In genomic region chr3:158769519-158770253, GRCh38 we compare ENCODE assay signal across 14 cellular contexts. TPM values are rescaled to one million over a fixed set of nuclear protein-coding genes. Genes with fewer than 3 reads are reported as not detected.
DNase-seq lines count a peak whose midpoint lies in the region; ATAC-seq and TF ChIP-seq lines count a peak whose summit lies in the region.
"Had no signal": no experiment of that assay in that cellular context is flagged by ENCODE, and none has a peak within 500 bp of the region (broad histone marks: within the 10 kb centered on the region; RNA-seq: fewer than 3 reads in every experiment).

No MANE protein-coding gene starts in this region.

- no peak overlapping the region for H3K9ac ChIP-seq in subcutaneous abdominal adipose tissue (ENCODE audit: low read length in 5 of 5)
- H3K9ac ChIP-seq: BLaER1 treated with 17β-estradiol and CSF1 and Interleukin-3, amounts not matched to agents 10 nM and 100 nM had no signal

- no peaks in the 10 kb centered on the region for H3K36me3 Mint-ChIP-seq in HFFc6 (ENCODE audit: low read depth)

- intact Hi-C loops in lower lobe of right lung (cut with DNase I): no loop called here

- H3K27me3 ChIP-seq in lower lobe of right lung (ENCODE audit: low read depth) (no peaks in the 10 kb centered on the region), subcutaneous abdominal adipose tissue (ENCODE audit: control insufficient read depth in 5 of 5, insufficient read depth in 4 of 5, low read length in 5 of 5) (no peaks in the 10 kb centered on the region)
- H3K27me3 ChIP-seq: BLaER1 treated with 17β-estradiol and CSF1 and Interleukin-3, amounts not matched to agents 10 nM and 100 nM had no signal

- peak overlapping the region; percentile 85 for H3K4me3 Mint-ChIP-seq in HFFc6
- H3K4me3 Mint-ChIP-seq: activated T-helper 1 cell treated with anti-CD3 and anti-CD28 coated beads, Interleukin-12 subunit alpha, Interleukin-12 subunit beta, Interleukin-2, Interleukin-4 antibody, amounts not matched to agents 30 ng/mL and 10 ng/mL and 1 ng/mL, durations not matched to agents 14 hours and 24 hours and 36 hours; effector memory CD8-positive, alpha-beta T cell had no signal

- H3K27ac Mint-ChIP-seq in HFFc6: peak overlapping the region; percentile 82
- H3K27ac Mint-ChIP-seq: activated T-helper 1 cell treated with anti-CD3 and anti-CD28 coated beads, Interleukin-12 subunit alpha, Interleukin-12 subunit beta, Interleukin-2, Interleukin-4 antibody, amounts not matched to agents 30 ng/mL and 10 ng/mL and 1 ng/mL, durations not matched to agents 14 hours and 24 hours and 36 hours; effector memory CD8-positive, alpha-beta T cell had no signal

- peaks cover 31% of the 10 kb centered on the region for H3K4me1 Mint-ChIP-seq in HFFc6 (ENCODE audit: low read depth)

- peak overlapping the region; percentile 72 for H3K27ac ChIP-seq in lower lobe of right lung
- peak overlapping the region; percentile 26 for H3K27ac ChIP-seq in subcutaneous abdominal adipose tissue (ENCODE audit: low read depth, low read length)
- H3K27ac ChIP-seq: BLaER1 treated with 17β-estradiol and CSF1 and Interleukin-3, amounts not matched to agents 10 nM and 100 nM had no signal

- TF ChIP-seq CTCF in HFFc6 (IDR thresholded peaks at IDR 0.05) (no peak), choroid plexus epithelial cell (conservative IDR thresholded peaks at IDR 0.05; ENCODE audit: low read depth, low read length) (no peak), lower lobe of right lung (IDR thresholded peaks at IDR 0.05) (no peak)

- H3K4me3 ChIP-seq in choroid plexus epithelial cell (ENCODE audit: low read depth, low read length) (no peak overlapping the region), lower lobe of right lung (no peak overlapping the region), subcutaneous abdominal adipose tissue (ENCODE audit: low read depth in 1 of 5, low read length in 5 of 5) (no peak overlapping the region)
- H3K4me3 ChIP-seq: BLaER1 treated with 17β-estradiol and CSF1 and Interleukin-3, amounts not matched to agents 10 nM and 100 nM had no signal

- DNase-seq in HFFc6 (no peak), choroid plexus epithelial cell (ENCODE audit: low read depth) (peak; percentile 39), lower lobe of right lung (no peak), activated gamma-delta T cell treated with Interleukin-2 at 50 U/mL for 16 hours (no peak), SHP77 treated with DMSO at 0.1 percent for 48 hours (lab: John Stamatoyannopoulos, UW) (no peak)
- no peak for DNase-seq in stimulated activated CD4-positive, alpha-beta T cell treated with anti-CD3 and anti-CD28 coated beads, Interleukin-4, amount 100 ng/mL, for 1 hour
- DNase-seq: activated CD4-positive, alpha-beta T cell treated with anti-CD3 and anti-CD28 coated beads, Interleukin-2, amount 50 U/mL, for 4 hours; effector memory CD8-positive, alpha-beta T cell; KG1; occipital lobe had no signal

- no peak for ATAC-seq in lower lobe of right lung
- no peak for ATAC-seq in GM21619 (IDR thresholded peaks at IDR 0.05; ENCODE audit: unreplicated experiment)
- ATAC-seq: effector memory CD8-positive, alpha-beta T cell had no signal

- H3K36me3 ChIP-seq in lower lobe of right lung (no peaks in the 10 kb centered on the region), subcutaneous abdominal adipose tissue (ENCODE audit: control insufficient read depth in 5 of 5, insufficient read depth in 5 of 5, low read length in 5 of 5) (no peaks in the 10 kb centered on the region)
- H3K36me3 ChIP-seq: BLaER1 treated with 17β-estradiol and CSF1 and Interleukin-3, amounts not matched to agents 10 nM and 100 nM had no signal

- peaks cover 68% of the 10 kb centered on the region for H3K4me1 ChIP-seq in lower lobe of right lung
- H3K4me1 ChIP-seq in subcutaneous abdominal adipose tissue (ENCODE audit: control insufficient read depth in 5 of 5, insufficient read depth in 5 of 5, low read length in 5 of 5): peaks cover 14 to 53% (median 41%) of the 10 kb centered on the region in 5 donors

- no peaks in the 10 kb centered on the region for H3K9me3 Mint-ChIP-seq in HFFc6
- H3K9me3 Mint-ChIP-seq: activated T-helper 1 cell treated with anti-CD3 and anti-CD28 coated beads, Interleukin-12 subunit alpha, Interleukin-12 subunit beta, Interleukin-2, Interleukin-4 antibody, amounts not matched to agents 30 ng/mL and 10 ng/mL and 1 ng/mL, durations not matched to agents 14 hours and 24 hours and 36 hours; effector memory CD8-positive, alpha-beta T cell had no signal

- H3K9me3 ChIP-seq in lower lobe of right lung (no peaks in the 10 kb centered on the region), subcutaneous abdominal adipose tissue (ENCODE audit: control insufficient read depth in 5 of 5, low read length in 5 of 5) (no peaks in the 10 kb centered on the region)
- H3K9me3 ChIP-seq: BLaER1 treated with 17β-estradiol and CSF1 and Interleukin-3, amounts not matched to agents 10 nM and 100 nM had no signal

- no peaks in the 10 kb centered on the region; the same call in 1 of the 2 replicates for H3K27me3 Mint-ChIP-seq in HFFc6 (ENCODE audit: insufficient read depth)
- H3K27me3 Mint-ChIP-seq: effector memory CD8-positive, alpha-beta T cell had no signal

RNA-seq across cellular contexts. Expression of gene MFSD1, which starts 32.2 kb away (rescaled TPM):
- total RNA-seq in HFFc6 (2021; fragmentation: NEBNext Ultra II Directional; extraction: Animal tissue kit (Norgen Biotek cat#: 25700)): 10 to 100 TPM; 61.6 to 75.4 (median 68.8) TPM
- 102 TPM for total RNA-seq in lower lobe of right lung

RNA-seq across cellular contexts. Expression of gene RARRES1, which starts 37.4 kb away (rescaled TPM):
- total RNA-seq in HFFc6 (2021; fragmentation: NEBNext Ultra II Directional; extraction: Animal tissue kit (Norgen Biotek cat#: 25700)): 1 to 10 TPM in 1 of 6 experiments, under 1 TPM in 4, not detected in 1; 0.51 to 1.3 (median 0.77) TPM
- total RNA-seq in lower lobe of right lung: 65.8 TPM
- total RNA-seq: activated T-helper 1 cell treated with anti-CD3 and anti-CD28 coated beads, Interleukin-12 subunit alpha, Interleukin-12 subunit beta, Interleukin-2, Interleukin-4 antibody, amounts not matched to agents 30 ng/mL and 10 ng/mL and 1 ng/mL, durations not matched to agents 14 hours and 24 hours and 36 hours had no signal

Comparison
In these comparisons a context has a peak if more than half of its experiments do, and no peak if none do; other contexts are left out.
1. RNA of gene RARRES1, which starts 37.4 kb away (total RNA-seq): 65.8 TPM in lower lobe of right lung (single experiment); 0.51 to 1.3 TPM in HFFc6; every median in the first group is over 10 times any median in the second.